Comparison of ENCODE assay signal across 22 cellular contexts in genomic region chr1:61344711-61345110, GRCh38.
DNase-seq lines count a peak whose midpoint lies in the region; ATAC-seq and TF ChIP-seq lines count a peak whose summit lies in the region.
"Had no signal": no experiment of that assay in that cellular context is flagged by ENCODE, and none has a peak within 500 bp of the region (broad histone marks: within the 10 kb centered on the region; RNA-seq: fewer than 3 reads in every experiment).

No MANE protein-coding gene starts in this region.

- H3K9ac ChIP-seq in SK-N-MC (ENCODE audit: insufficient read length): no peak overlapping the region
- H3K9ac ChIP-seq in subcutaneous abdominal adipose tissue (ENCODE audit: low read length in 5 of 5): no peak overlapping the region

- H3K9me3 ChIP-seq in SK-N-MC (ENCODE audit: low read depth, low read length) (no peaks in the 10 kb centered on the region), right atrium auricular region (no peaks in the 10 kb centered on the region), subcutaneous abdominal adipose tissue (ENCODE audit: control insufficient read depth in 5 of 5, low read length in 5 of 5) (no peaks in the 10 kb centered on the region)
- H3K9me3 ChIP-seq: body of pancreas, SJSA1 had no signal

- TF ChIP-seq CTCF in coronary artery (IDR thresholded peaks at IDR 0.05) (no peak), right atrium auricular region (IDR thresholded peaks at IDR 0.05) (no peak)

- H3K4me3 ChIP-seq in SK-N-MC (peak overlapping the region; percentile 65), coronary artery (peak overlapping the region; percentile 16), right atrium auricular region (no peak overlapping the region), subcutaneous abdominal adipose tissue (ENCODE audit: low read depth in 1 of 5, low read length in 5 of 5) (no peak overlapping the region)
- H3K4me3 ChIP-seq: body of pancreas, dorsolateral prefrontal cortex, GM23338, SJSA1 had no signal

- no peaks in the 10 kb centered on the region for H3K27me3 ChIP-seq in right atrium auricular region
- no peaks in the 10 kb centered on the region for H3K27me3 ChIP-seq in subcutaneous abdominal adipose tissue (ENCODE audit: control insufficient read depth in 5 of 5, insufficient read depth in 4 of 5, low read length in 5 of 5)
- H3K27me3 ChIP-seq: body of pancreas, dorsolateral prefrontal cortex, SJSA1 had no signal

- H3K4me1 ChIP-seq in right atrium auricular region (peaks cover 0 to 19% of the 10 kb centered on the region in 2 donors), subcutaneous abdominal adipose tissue (ENCODE audit: control insufficient read depth in 5 of 5, insufficient read depth in 5 of 5, low read length in 5 of 5) (peaks cover 0 to 17% (median 16%) of the 10 kb centered on the region in 5 donors)
- H3K4me1 ChIP-seq: SJSA1 had no signal

- H3K27ac ChIP-seq in SK-N-MC: no peak overlapping the region; the same call in 1 of the 2 replicates
- peak overlapping the region in 1 of 2 donors; percentile 60 for H3K27ac ChIP-seq in coronary artery
- peak overlapping the region; percentile 0 to 7 for H3K27ac ChIP-seq in right atrium auricular region
- peak overlapping the region; percentile 42 for H3K27ac ChIP-seq in subcutaneous abdominal adipose tissue (ENCODE audit: low read depth, low read length)
- H3K27ac ChIP-seq: SJSA1 had no signal

- peaks cover 13% of the 10 kb centered on the region; the same call in 1 of the 2 replicates for H3K36me3 ChIP-seq in SK-N-MC (ENCODE audit: insufficient read depth, low read length)
- H3K36me3 ChIP-seq in right atrium auricular region: no peaks in the 10 kb centered on the region
- H3K36me3 ChIP-seq in subcutaneous abdominal adipose tissue (ENCODE audit: control insufficient read depth in 5 of 5, insufficient read depth in 5 of 5, low read length in 5 of 5): peaks cover 0 to 12% (median 9%) of the 10 kb centered on the region in 5 donors
- H3K36me3 ChIP-seq: SJSA1 had no signal

- DNase-seq in SK-N-MC (ENCODE audit: low read depth, low spot score): no peak
- DNase-seq in coronary artery (ENCODE audit: low spot score): no peak
- DNase-seq in right atrium auricular region (ENCODE audit: low spot score): no peak
- DNase-seq in occipital lobe (lab: John Stamatoyannopoulos, UW): no peak
- DNase-seq: activated B cell treated with CpG ODN at 0.5 μM for 24 hours; activated CD4-positive, alpha-beta T cell treated with anti-CD3 and anti-CD28 coated beads, Interleukin-2, amount 10 ng/mL, durations not matched to agents 7 days and 5 days; activated gamma-delta T cell; activated T-cell treated with anti-CD3 and anti-CD28 coated beads, Interleukin-2, amount 50 U/mL, for 1 hour; body of pancreas; CD4-positive, alpha-beta memory T cell; dorsolateral prefrontal cortex; naive thymus-derived CD4-positive, alpha-beta T cell; NCI-H146; NCI-H226; NCI-H526 treated with DMSO at 0.1 percent for 48 hours; T-cell had no signal

- no peak for ATAC-seq in HG03457 (IDR thresholded peaks at IDR 0.05; ENCODE audit: unreplicated experiment)
- no peak for ATAC-seq in GM21825 (IDR thresholded peaks at IDR 0.05; ENCODE audit: unreplicated experiment)
- ATAC-seq: body of pancreas; GM23338; naive thymus-derived CD4-positive, alpha-beta T cell; stimulated activated memory B cell treated with anti-CD40 and anti-IgM and Interleukin-4, amounts not matched to agents 10 μg/mL and 1 μg/mL and 100 μg/mL, for 72 hours; T-cell had no signal

Comparison
In these comparisons a context has a peak if more than half of its experiments do, and no peak if none do; other contexts are left out.
1. H3K4me3 ChIP-seq: peak in SK-N-MC (single experiment) and coronary artery (single experiment); none in right atrium auricular region (0 of 2) and subcutaneous abdominal adipose tissue (0 of 5).